In genomic region chr7:96449094-96449493, GRCh38 we compare ENCODE assay signal across 23 cellular contexts.
"Had no signal": no experiment of that assay in that cellular context is flagged by ENCODE, and none has a peak within 500 bp of the region (broad histone marks: within the 10 kb centered on the region; RNA-seq: fewer than 3 reads in every experiment).

No MANE protein-coding gene starts in this region.

- H3K9me3 ChIP-seq: esophagus muscularis mucosa, gastrocnemius medialis, heart right ventricle, psoas muscle, right lobe of liver, suprapubic skin, thyroid gland had no signal

- H3K27me3 ChIP-seq: esophagus muscularis mucosa, gastrocnemius medialis, heart right ventricle, right lobe of liver, suprapubic skin, thyroid gland had no signal

- ATAC-seq: gastrocnemius medialis; heart right ventricle; left cardiac atrium; left ventricle myocardium superior; psoas muscle; right lobe of liver; stimulated activated effector memory CD8-positive, alpha-beta T cell treated with anti-CD3 and anti-CD28 coated beads, Interleukin-12 subunit alpha, Interleukin-12 subunit beta, amount 100 ng/mL, for 72 hours; stimulated activated naive CD8-positive, alpha-beta T cell treated with anti-CD3 and anti-CD28 coated beads, Interleukin-15, Interleukin-2, amounts not matched to agents 100 U/mL and 50 U/mL, for 24 hours had no signal

- H3K27me3 Mint-ChIP-seq: naive B cell, type B pancreatic cell had no signal

- DNase-seq: effector memory CD4-positive, alpha-beta T cell; gastrocnemius medialis; heart right ventricle; hypothalamus; kidney; left cardiac atrium; left ventricle myocardium superior; mesenchymal stem cell; naive B cell; psoas muscle; retina; right lobe of liver; stimulated activated CD4-positive, alpha-beta T cell treated with anti-CD3 and anti-CD28 coated beads, Interleukin-4, amount 100 ng/mL, for 1 hour; stimulated activated CD8-positive, alpha-beta memory T cell treated with anti-CD3 and anti-CD28 coated beads, Interleukin-4, amount 100 ng/mL, for 48 hours; stimulated activated naive CD8-positive, alpha-beta T cell treated with anti-CD3 and anti-CD28 coated beads, Interleukin-15, Interleukin-2, amounts not matched to agents 100 U/mL and 50 U/mL, for 24 hours; thyroid gland had no signal

- H3K4me3 ChIP-seq: esophagus muscularis mucosa, gastrocnemius medialis, heart right ventricle, lung, psoas muscle, right lobe of liver, suprapubic skin, thyroid gland had no signal

- H3K4me1 Mint-ChIP-seq: naive B cell; nephron; stimulated activated effector memory CD8-positive, alpha-beta T cell treated with anti-CD3 and anti-CD28 coated beads, Interleukin-12 subunit alpha, Interleukin-12 subunit beta, amount 100 ng/mL, for 72 hours had no signal

- H3K27ac ChIP-seq: epithelial cell of prostate, esophagus muscularis mucosa, gastrocnemius medialis, heart right ventricle, psoas muscle, right lobe of liver, suprapubic skin, thyroid gland had no signal

- H3K27ac Mint-ChIP-seq: naive B cell; nephron; stimulated activated effector memory CD8-positive, alpha-beta T cell treated with anti-CD3 and anti-CD28 coated beads, Interleukin-12 subunit alpha, Interleukin-12 subunit beta, amount 100 ng/mL, for 72 hours; type B pancreatic cell had no signal

- H3K4me1 ChIP-seq: esophagus muscularis mucosa, gastrocnemius medialis, heart right ventricle, psoas muscle, suprapubic skin, thyroid gland had no signal

- H3K4me3 Mint-ChIP-seq: naive B cell; nephron; stimulated activated effector memory CD8-positive, alpha-beta T cell treated with anti-CD3 and anti-CD28 coated beads, Interleukin-12 subunit alpha, Interleukin-12 subunit beta, amount 100 ng/mL, for 72 hours; type B pancreatic cell had no signal

- H3K9me3 Mint-ChIP-seq: naive B cell; nephron; stimulated activated effector memory CD8-positive, alpha-beta T cell treated with anti-CD3 and anti-CD28 coated beads, Interleukin-12 subunit alpha, Interleukin-12 subunit beta, amount 100 ng/mL, for 72 hours; type B pancreatic cell had no signal

- H3K36me3 Mint-ChIP-seq: naive B cell; stimulated activated effector memory CD8-positive, alpha-beta T cell treated with anti-CD3 and anti-CD28 coated beads, Interleukin-12 subunit alpha, Interleukin-12 subunit beta, amount 100 ng/mL, for 72 hours; type B pancreatic cell had no signal

- H3K36me3 ChIP-seq: esophagus muscularis mucosa, gastrocnemius medialis, heart right ventricle, right lobe of liver, suprapubic skin, thyroid gland had no signal
